13 cellular contexts compared by ENCODE assay signal in genomic region chr7:22647451-22648257, GRCh38.
DNase-seq lines count a peak whose midpoint lies in the region; ATAC-seq, FAIRE-seq and TF ChIP-seq lines count a peak whose summit lies in the region.
"Had no signal": no experiment of that assay in that cellular context is flagged by ENCODE, and none has a peak within 500 bp of the region (broad histone marks: within the 10 kb centered on the region; RNA-seq: fewer than 3 reads in every experiment).

No MANE protein-coding gene starts in this region.

- CTCF ChIA-PET in Calu3 (lab: Charles Lee), result interaction anchor here (0.5 to 1.7 kb wide), 8 partner anchors 20 to 84 kb away, joined by 3 to 7 read pairs (median 4); partner anchors contain the start of gene IL6

- peaks cover 39% of the 10 kb centered on the region for H3K4me1 Mint-ChIP-seq in Calu3 (ENCODE audit: low read depth, unreplicated experiment)
- no peaks in the 10 kb centered on the region for H3K4me1 Mint-ChIP-seq in natural killer cell
- H3K4me1 Mint-ChIP-seq: naive thymus-derived CD4-positive, alpha-beta T cell had no signal

- H3K9me3 Mint-ChIP-seq in Calu3 (ENCODE audit: low read depth, unreplicated experiment) (peaks cover 19% of the 10 kb centered on the region), natural killer cell (peaks cover 4 to 14% of the 10 kb centered on the region in 2 donors)

- BruUV-seq in Calu3 (replicated peaks; lab: Mats Ljungman, UMichigan), result no TSS peak

- intact Hi-C loops in Calu3 (cut with micrococcal nuclease; ENCODE audit: unreplicated experiment), result loop anchor here (2.0 to 5.0 kb wide), 2 partner anchors 60 to 79 kb away; partner anchors contain the start of gene IL6
- intact Hi-C loops in natural killer cell (cut with micrococcal nuclease), result no loop called here

- H3K4me3 Mint-ChIP-seq in Calu3 (ENCODE audit: low read depth, unreplicated experiment) (peak overlapping the region; percentile 4), natural killer cell (no peak overlapping the region)
- H3K4me3 Mint-ChIP-seq: naive thymus-derived CD4-positive, alpha-beta T cell had no signal

- TF ChIP-seq CTCF in Calu3 (IDR thresholded peaks at IDR 0.05; ENCODE audit: unreplicated experiment), result no peak
- TF ChIP-seq CTCF in natural killer cell (IDR thresholded peaks at IDR 0.05), result no peak

- H3K27me3 Mint-ChIP-seq in Calu3 (ENCODE audit: unreplicated experiment) (no peaks in the 10 kb centered on the region), natural killer cell (ENCODE audit: low read depth in 2 of 2) (peaks cover 0 to 6% of the 10 kb centered on the region in 2 donors)

- no peak for TF ChIP-seq POLR2A in H54 (IDR thresholded peaks at IDR 0.05; ENCODE audit: low read depth, low read length)

- FAIRE-seq in RCC 7860 (lab: Jason Lieb, UNC), result peak; percentile 99
- no peak for FAIRE-seq in H54 (lab: Jason Lieb, UNC)
- FAIRE-seq: D721Med had no signal

- H3K27ac Mint-ChIP-seq in Calu3 (ENCODE audit: unreplicated experiment), result peak overlapping the region; percentile 71
- no peak overlapping the region for H3K27ac Mint-ChIP-seq in natural killer cell
- H3K27ac Mint-ChIP-seq: activated naive CD4-positive, alpha-beta T cell treated with anti-CD3 and anti-CD28 coated beads, Interleukin-2, amount 50 U/mL, for 72 hours; naive thymus-derived CD4-positive, alpha-beta T cell had no signal

- DNase-seq in Calu3 (no peak), RCC 7860 (ENCODE audit: low spot score) (peak; percentile 97), dermis blood vessel endothelial cell (peak; percentile 78), non-pigmented ciliary epithelial cell (ENCODE audit: low read depth) (peak; percentile 93), natural killer cell (no peak), H54 (ENCODE audit: insufficient read length, low spot score) (no peak)
- DNase-seq: activated CD8-positive, alpha-beta memory T cell treated with anti-CD3 and anti-CD28 coated beads for 24 hours; effector CD8-positive, alpha-beta T cell; naive thymus-derived CD4-positive, alpha-beta T cell had no signal

- H3K36me3 Mint-ChIP-seq in Calu3 (ENCODE audit: insufficient read depth, unreplicated experiment) (no peaks in the 10 kb centered on the region), natural killer cell (peaks cover 20% of the 10 kb centered on the region)

- ATAC-seq in HG02885 (IDR thresholded peaks at IDR 0.05; ENCODE audit: poor library complexity, unreplicated experiment), result no peak
- ATAC-seq in natural killer cell, result no peak
- no peak for ATAC-seq in GM19351 (IDR thresholded peaks at IDR 0.05; ENCODE audit: unreplicated experiment)
- ATAC-seq: naive thymus-derived CD4-positive, alpha-beta T cell had no signal

Comparison
In these comparisons a context has a peak if more than half of its experiments do, and no peak if none do; other contexts are left out.
1. DNase-seq: peak in RCC 7860 (single experiment), dermis blood vessel endothelial cell (single experiment) and non-pigmented ciliary epithelial cell (single experiment); none in Calu3 (single experiment), natural killer cell (single experiment) and H54 (single experiment).